13 cellular contexts compared by ENCODE assay signal in genomic region chr20:63751471-63752271, GRCh38. TPM values are rescaled to one million over a fixed set of nuclear protein-coding genes. Genes with fewer than 3 reads are reported as not detected.
DNase-seq lines count a peak whose midpoint lies in the region; ATAC-seq, FAIRE-seq and TF ChIP-seq lines count a peak whose summit lies in the region.
"Had no signal": no experiment of that assay in that cellular context is flagged by ENCODE, and none has a peak within 500 bp of the region (broad histone marks: within the 10 kb centered on the region; RNA-seq: fewer than 3 reads in every experiment).

No MANE protein-coding gene starts in this region.

- CTCF ChIA-PET in T-cell (lab: Charles Lee), result interaction anchor here in 1 of 2 donors (0.7 kb wide), 1 partner anchor 228 kb away, joined by 4 read pairs; the partner anchor contains the start of gene SAMD10

- peak overlapping the region; percentile 78 to 92 (median 84) for H3K4me3 Mint-ChIP-seq in CD4-positive, CD25-positive, alpha-beta regulatory T cell
- peak overlapping the region; percentile 64 to 72 (median 66) for H3K4me3 Mint-ChIP-seq in T-cell
- H3K4me3 Mint-ChIP-seq in glutamatergic neuron (ENCODE audit: unreplicated experiment), result no peak overlapping the region

- peaks cover 4% of the 10 kb centered on the region for H3K27me3 Mint-ChIP-seq in CD4-positive, CD25-positive, alpha-beta regulatory T cell
- H3K27me3 Mint-ChIP-seq in T-cell (no peaks in the 10 kb centered on the region), glutamatergic neuron (ENCODE audit: unreplicated experiment) (peaks cover 11% of the 10 kb centered on the region)

- FAIRE-seq in GM12891 (lab: Jason Lieb, UNC), result no peak
- FAIRE-seq in kidney (lab: Jason Lieb, UNC), result no peak
- FAIRE-seq: islet of Langerhans had no signal

- no peaks in the 10 kb centered on the region for H3K9me3 Mint-ChIP-seq in CD4-positive, CD25-positive, alpha-beta regulatory T cell
- H3K9me3 Mint-ChIP-seq in T-cell, result no peaks in the 10 kb centered on the region
- peaks cover 20% of the 10 kb centered on the region for H3K9me3 Mint-ChIP-seq in glutamatergic neuron (ENCODE audit: unreplicated experiment)

- peak overlapping the region; percentile 76 for H3K27ac ChIP-seq in CD4-positive, CD25-positive, alpha-beta regulatory T cell (ENCODE audit: insufficient read depth, low read length, poor library complexity, severe bottlenecking)
- H3K27ac ChIP-seq in kidney (ENCODE audit: low read depth in 2 of 2, low read length in 2 of 2), result no peak overlapping the region
- H3K27ac ChIP-seq: thoracic aorta had no signal

- TF ChIP-seq POLR2A in GM12891 (IDR thresholded peaks at IDR 0.05; ENCODE audit: low read depth, low read length), result no peak

- no peak overlapping the region for H3K9ac ChIP-seq in kidney (ENCODE audit: low read length in 2 of 2)

- H3K4me1 Mint-ChIP-seq in CD4-positive, CD25-positive, alpha-beta regulatory T cell, result peaks cover 0 to 36% (median 4%) of the 10 kb centered on the region in 4 donors
- peaks cover 33 to 38% (median 35%) of the 10 kb centered on the region in 3 donors for H3K4me1 Mint-ChIP-seq in T-cell
- H3K4me1 Mint-ChIP-seq in glutamatergic neuron (ENCODE audit: low read depth, unreplicated experiment), result peaks cover 18% of the 10 kb centered on the region

- no peaks in the 10 kb centered on the region for H3K36me3 Mint-ChIP-seq in CD4-positive, CD25-positive, alpha-beta regulatory T cell
- no peaks in the 10 kb centered on the region for H3K36me3 Mint-ChIP-seq in T-cell
- H3K36me3 Mint-ChIP-seq in glutamatergic neuron (ENCODE audit: unreplicated experiment), result no peaks in the 10 kb centered on the region

- H3K27me3 ChIP-seq in CD4-positive, CD25-positive, alpha-beta regulatory T cell (ENCODE audit: control insufficient read depth, insufficient read depth, low read length), result no peaks in the 10 kb centered on the region

- no peak for TF ChIP-seq CTCF in kidney (IDR thresholded peaks at IDR 0.05; ENCODE audit: borderline replicate concordance, extremely low read depth, insufficient read depth)
- TF ChIP-seq CTCF in glutamatergic neuron (IDR thresholded peaks at IDR 0.05; ENCODE audit: partially characterized antibody, unreplicated experiment), result no peak

- intact Hi-C loops in kidney (cut with DNase I), result no loop called here

- H3K4me1 ChIP-seq in CD4-positive, CD25-positive, alpha-beta regulatory T cell (ENCODE audit: control insufficient read depth, insufficient read depth, low read length, poor library complexity, severe bottlenecking), result peaks cover 27% of the 10 kb centered on the region
- peaks cover 3% of the 10 kb centered on the region in 2 donors for H3K4me1 ChIP-seq in kidney (ENCODE audit: control insufficient read depth in 1 of 2, insufficient read depth in 1 of 2, low read depth in 1 of 2, low read length in 2 of 2)

- POLR2A ChIA-PET in T-cell (lab: Charles Lee), result no interaction called here

- H3K4me3 ChIP-seq in CD4-positive, CD25-positive, alpha-beta regulatory T cell (ENCODE audit: low read depth, low read length), result no peak overlapping the region
- H3K4me3 ChIP-seq in kidney (ENCODE audit: low read length in 2 of 2), result no peak overlapping the region
- H3K4me3 ChIP-seq: thoracic aorta had no signal

- no peaks in the 10 kb centered on the region for H3K36me3 ChIP-seq in CD4-positive, CD25-positive, alpha-beta regulatory T cell (ENCODE audit: control insufficient read depth, insufficient read depth, low read length)
- H3K36me3 ChIP-seq in kidney (ENCODE audit: control insufficient read depth in 1 of 2, insufficient read depth in 2 of 2, low read length in 2 of 2), result no peaks in the 10 kb centered on the region
- H3K36me3 ChIP-seq: thoracic aorta had no signal

- no peaks in the 10 kb centered on the region for H3K9me3 ChIP-seq in CD4-positive, CD25-positive, alpha-beta regulatory T cell (ENCODE audit: control insufficient read depth in 2 of 2, low read length in 2 of 2)
- H3K9me3 ChIP-seq in kidney (ENCODE audit: control insufficient read depth in 1 of 2, low read length in 2 of 2), result no peaks in the 10 kb centered on the region
- H3K9me3 ChIP-seq: thoracic aorta had no signal

- DNase-seq in CD4-positive, CD25-positive, alpha-beta regulatory T cell, result no peak
- peak; percentile 35 for DNase-seq in GM12891 (ENCODE audit: insufficient read length, low spot score)
- DNase-seq in T-cell, result peak in 1 of 34 experiments; percentile 25
- DNase-seq in kidney, result peak; percentile 70
- no peak for DNase-seq in NCI-H524 treated with DMSO at 0.1 percent for 48 hours (lab: John Stamatoyannopoulos, UW)
- DNase-seq in glutamatergic neuron, result no peak
- DNase-seq: DMS79 treated with DMSO at 0.1 percent for 48 hours, nucleus accumbens, PC-3 had no signal

- no peak for ATAC-seq in CD4-positive, CD25-positive, alpha-beta regulatory T cell (ENCODE audit: low read depth in 2 of 2)
- ATAC-seq in T-cell (replicated peaks in 1 of 4), result peak in 3 of 4 experiments; percentile 7 to 14 (median 8)
- no peak for ATAC-seq in HG02970 (IDR thresholded peaks at IDR 0.05; ENCODE audit: low FRiP score, unreplicated experiment)
- no peak for ATAC-seq in HG03196 (IDR thresholded peaks at IDR 0.05; ENCODE audit: unreplicated experiment)
- ATAC-seq: PC-3 had no signal

- H3K27ac Mint-ChIP-seq in CD4-positive, CD25-positive, alpha-beta regulatory T cell, result peak overlapping the region; percentile 83 to 94 (median 90)
- H3K27ac Mint-ChIP-seq in T-cell (peak overlapping the region; percentile 96 to 97), glutamatergic neuron (ENCODE audit: unreplicated experiment) (no peak overlapping the region)

TF ChIP-seq in GM12891, 5 proteins besides CTCF, POLR2A, EP300 and RAD21:
- no peak for TF ChIP-seq POU2F2 (IDR thresholded peaks at IDR 0.05; ENCODE audit: low read depth, low read length)
- no peak for TF ChIP-seq POLR2AphosphoS5 (IDR thresholded peaks at IDR 0.05; ENCODE audit: low read depth, low read length)
- no peak for TF ChIP-seq PAX5 (IDR thresholded peaks at IDR 0.05; ENCODE audit: insufficient read depth, low read length, severe bottlenecking)
- no peak for TF ChIP-seq TAF1 (IDR thresholded peaks at IDR 0.05; ENCODE audit: low read depth, low read length)
- TF ChIP-seq SPI1 (IDR thresholded peaks at IDR 0.05; ENCODE audit: low read depth, low read length), result no peak
TF ChIP-seq in GM12891: peak in this region for 0.

RNA-seq across cellular contexts. Expression of gene SLC2A4RG, which starts 12.1 kb away (rescaled TPM):
- total RNA-seq in CD4-positive, CD25-positive, alpha-beta regulatory T cell, result 110 TPM
- polyA plus RNA-seq in CD4-positive, CD25-positive, alpha-beta regulatory T cell, result 1 to 10 TPM; 2.9 to 7.7 (median 4.5) TPM
- 23.9 TPM for polyA plus RNA-seq in GM12891 (2012; ENCODE audit: low read depth, missing spikeins)
- 100 to 1,000 TPM; 110 to 173 (median 135) TPM for total RNA-seq in T-cell
- total RNA-seq in kidney, result 154 TPM
- 171 TPM for polyA plus RNA-seq in kidney (ENCODE audit: insufficient read depth, low read depth, low replicate concordance)
- 47.9 TPM for total RNA-seq in glutamatergic neuron (ENCODE audit: unreplicated experiment)

RNA-seq across cellular contexts. Expression of gene LIME1, which starts 15.2 kb away (rescaled TPM):
- 237 TPM for total RNA-seq in CD4-positive, CD25-positive, alpha-beta regulatory T cell
- polyA plus RNA-seq in CD4-positive, CD25-positive, alpha-beta regulatory T cell, result 100 to 1,000 TPM; 338 to 547 (median 430) TPM
- 12.0 TPM for polyA plus RNA-seq in GM12891 (2012; ENCODE audit: low read depth, missing spikeins)
- total RNA-seq in T-cell (100 to 1,000 TPM; 144 to 248 (median 172) TPM), kidney (12.1 TPM), glutamatergic neuron (ENCODE audit: unreplicated experiment) (16.6 TPM)
- polyA plus RNA-seq in kidney (ENCODE audit: insufficient read depth, low read depth, low replicate concordance), result 114 TPM

RNA-seq across cellular contexts. Expression of gene ZGPAT, which starts 43.8 kb away (rescaled TPM):
- 51.5 TPM for total RNA-seq in CD4-positive, CD25-positive, alpha-beta regulatory T cell
- 10 to 100 TPM; 34.0 to 43.2 (median 40.3) TPM for polyA plus RNA-seq in CD4-positive, CD25-positive, alpha-beta regulatory T cell
- polyA plus RNA-seq in GM12891 (2012; ENCODE audit: low read depth, missing spikeins), result 17.1 TPM
- total RNA-seq in T-cell (10 to 100 TPM; 42.7 to 71.0 (median 59.0) TPM), kidney (30.5 TPM), glutamatergic neuron (ENCODE audit: unreplicated experiment) (41.5 TPM)
- polyA plus RNA-seq in kidney (ENCODE audit: insufficient read depth, low read depth, low replicate concordance), result 39.6 TPM

RNA-seq across cellular contexts. Expression of gene ARFRP1, which starts 43.9 kb away (rescaled TPM):
- 51.6 TPM for total RNA-seq in CD4-positive, CD25-positive, alpha-beta regulatory T cell
- polyA plus RNA-seq in CD4-positive, CD25-positive, alpha-beta regulatory T cell, result 10 to 100 TPM; 56.6 to 65.7 (median 63.1) TPM
- 26.5 TPM for polyA plus RNA-seq in GM12891 (2012; ENCODE audit: low read depth, missing spikeins)
- 100 to 1,000 TPM in 2 of 5 donors, 10 to 100 TPM in 3; 58.5 to 102 (median 99.5) TPM for total RNA-seq in T-cell
- total RNA-seq in kidney, result 71.2 TPM
- 60.6 TPM for polyA plus RNA-seq in kidney (ENCODE audit: insufficient read depth, low read depth, low replicate concordance)
- total RNA-seq in glutamatergic neuron (ENCODE audit: unreplicated experiment), result 51.9 TPM

RNA-seq across cellular contexts. Expression of gene TNFRSF6B, which starts 55.2 kb away (rescaled TPM):
- total RNA-seq in CD4-positive, CD25-positive, alpha-beta regulatory T cell, result not detected
- polyA plus RNA-seq in CD4-positive, CD25-positive, alpha-beta regulatory T cell, result not detected
- 0.51 TPM for polyA plus RNA-seq in GM12891 (2012; ENCODE audit: low read depth, missing spikeins)
- total RNA-seq in T-cell, result 1 to 10 TPM in 2 of 5 donors, under 1 TPM in 2, not detected in 1; 0.37 to 1.5 (median 0.91) TPM
- 64.5 TPM for total RNA-seq in kidney
- polyA plus RNA-seq in kidney (ENCODE audit: insufficient read depth, low read depth, low replicate concordance), result 2.4 TPM
- total RNA-seq in glutamatergic neuron (ENCODE audit: unreplicated experiment), result not detected

Comparison
In these comparisons a context has a peak if more than half of its experiments do, and no peak if none do; other contexts are left out.
1. ATAC-seq: peak in T-cell (3 of 4); none in CD4-positive, CD25-positive, alpha-beta regulatory T cell (0 of 2), HG02970 (single experiment) and HG03196 (single experiment).
2. DNase-seq: peak in GM12891 (single experiment) and kidney (single experiment); none in CD4-positive, CD25-positive, alpha-beta regulatory T cell (0 of 3), NCI-H524 treated with DMSO at 0.1 percent for 48 hours (single experiment) and glutamatergic neuron (single experiment).